1 cellular context compared by ENCODE assay signal in genomic region chr2:240136013-240136670, GRCh38.
TF ChIP-seq lines count a peak whose summit lies in the region.

Gene COPS9, minus strand, starts transcription at chr2:240136305. Its CDS starts 21 bp downstream, at chr2:240136284.

TF ChIP-seq in HepG2, 621 proteins besides CTCF, POLR2A, EP300 and RAD21 (continued from another document and continues in another):
- TF ChIP-seq, protein P1, sequence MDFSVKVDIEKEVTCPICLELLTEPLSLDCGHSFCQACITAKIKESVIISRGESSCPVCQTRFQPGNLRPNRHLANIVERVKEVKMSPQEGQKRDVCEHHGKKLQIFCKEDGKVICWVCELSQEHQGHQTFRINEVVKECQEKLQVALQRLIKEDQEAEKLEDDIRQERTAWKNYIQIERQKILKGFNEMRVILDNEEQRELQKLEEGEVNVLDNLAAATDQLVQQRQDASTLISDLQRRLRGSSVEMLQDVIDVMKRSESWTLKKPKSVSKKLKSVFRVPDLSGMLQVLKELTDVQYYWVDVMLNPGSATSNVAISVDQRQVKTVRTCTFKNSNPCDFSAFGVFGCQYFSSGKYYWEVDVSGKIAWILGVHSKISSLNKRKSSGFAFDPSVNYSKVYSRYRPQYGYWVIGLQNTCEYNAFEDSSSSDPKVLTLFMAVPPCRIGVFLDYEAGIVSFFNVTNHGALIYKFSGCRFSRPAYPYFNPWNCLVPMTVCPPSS (IDR thresholded peaks at IDR 0.05): no peak
- TF ChIP-seq NR2F6 (IDR thresholded peaks at IDR 0.05) (no peak), NR2F6 (CRISPR knock-in tag; IDR thresholded peaks at IDR 0.05) (0 out of 2 replicates have a peak, but pooled peaks have one; percentile 7), KDM5B (CRISPR knock-in tag; IDR thresholded peaks at IDR 0.05; ENCODE audit: borderline replicate concordance) (peak; percentile 76; the same call in 1 of the 2 replicates), ZNF710 (CRISPR knock-in tag; IDR thresholded peaks at IDR 0.05; ENCODE audit: borderline replicate concordance) (no peak; the same call in 1 of the 2 replicates), KDM5A (IDR thresholded peaks at IDR 0.05; ENCODE audit: borderline replicate concordance, low read length) (peak; percentile 88), HDAC6 (IDR thresholded peaks at IDR 0.05; ENCODE audit: low read depth, low read length) (no peak), PRPF4 (IDR thresholded peaks at IDR 0.05; ENCODE audit: low read depth, low read length, poor library complexity, severe bottlenecking) (no peak), MXD1 (CRISPR knock-in tag; IDR thresholded peaks at IDR 0.05) (peak; percentile 78; the same call in 1 of the 2 replicates), ZIK1 (CRISPR knock-in tag; IDR thresholded peaks at IDR 0.05; ENCODE audit: borderline replicate concordance, low read depth) (no peak), IKZF1 (IDR thresholded peaks at IDR 0.05) (no peak), KDM2A (CRISPR knock-in tag; IDR thresholded peaks at IDR 0.05; ENCODE audit: borderline replicate concordance, low read depth) (peak; percentile 96), SALL2 (CRISPR knock-in tag; IDR thresholded peaks at IDR 0.05) (peak; percentile 49; the same call in 1 of the 2 replicates), RERE (CRISPR knock-in tag; IDR thresholded peaks at IDR 0.05; ENCODE audit: low read depth) (no peak), HINFP (CRISPR knock-in tag; IDR thresholded peaks at IDR 0.05; ENCODE audit: low read depth) (peak; percentile 99), NFE2L1 (CRISPR knock-in tag; IDR thresholded peaks at IDR 0.05; ENCODE audit: borderline replicate concordance) (no peak), ZNF879 (CRISPR knock-in tag; IDR thresholded peaks at IDR 0.05) (peak; percentile 83; the same call in 1 of the 2 replicates), ZNF784 (CRISPR knock-in tag; IDR thresholded peaks at IDR 0.05; ENCODE audit: borderline replicate concordance) (peak; percentile 85), ZNF367 (CRISPR knock-in tag; IDR thresholded peaks at IDR 0.05; ENCODE audit: borderline replicate concordance) (no peak), ZNF780A (CRISPR knock-in tag; IDR thresholded peaks at IDR 0.05) (no peak), ARID4A (CRISPR knock-in tag; IDR thresholded peaks at IDR 0.05; ENCODE audit: borderline replicate concordance) (peak; percentile 96), MAFK (conservative IDR thresholded peaks at IDR 0.05 in 1 of 2, IDR thresholded peaks at IDR 0.05 in 1 of 2; ENCODE audit: low read length in 2 of 2) (no peak), HMG20A (CRISPR knock-in tag; IDR thresholded peaks at IDR 0.05; ENCODE audit: borderline replicate concordance) (no peak), SOX13 (IDR thresholded peaks at IDR 0.05) (no peak), SOX13 (CRISPR knock-in tag; conservative IDR thresholded peaks at IDR 0.05 in 1 of 2, IDR thresholded peaks at IDR 0.05 in 1 of 2) (peak in 1 of 2 experiments; percentile 21; a peak in 2 of 4 replicates), TOE1 (CRISPR knock-in tag; IDR thresholded peaks at IDR 0.05) (peak; percentile 42; the same call in 1 of the 2 replicates), ZBTB40 (IDR thresholded peaks at IDR 0.05) (peak; percentile 72), ZBTB40 (CRISPR knock-in tag; IDR thresholded peaks at IDR 0.05) (no peak), ZNF225 (CRISPR knock-in tag; IDR thresholded peaks at IDR 0.05) (no peak)
